1 cellular context compared by ENCODE assay signal in genomic region chr2:51581636-51582267, GRCh38.
TF ChIP-seq lines count a peak whose summit lies in the region.

No MANE protein-coding gene starts in this region.

TF ChIP-seq in GM23338, 12 proteins besides CTCF, POLR2A, EP300 and RAD21 (continued from another document):
- TF ChIP-seq, protein P1, sequence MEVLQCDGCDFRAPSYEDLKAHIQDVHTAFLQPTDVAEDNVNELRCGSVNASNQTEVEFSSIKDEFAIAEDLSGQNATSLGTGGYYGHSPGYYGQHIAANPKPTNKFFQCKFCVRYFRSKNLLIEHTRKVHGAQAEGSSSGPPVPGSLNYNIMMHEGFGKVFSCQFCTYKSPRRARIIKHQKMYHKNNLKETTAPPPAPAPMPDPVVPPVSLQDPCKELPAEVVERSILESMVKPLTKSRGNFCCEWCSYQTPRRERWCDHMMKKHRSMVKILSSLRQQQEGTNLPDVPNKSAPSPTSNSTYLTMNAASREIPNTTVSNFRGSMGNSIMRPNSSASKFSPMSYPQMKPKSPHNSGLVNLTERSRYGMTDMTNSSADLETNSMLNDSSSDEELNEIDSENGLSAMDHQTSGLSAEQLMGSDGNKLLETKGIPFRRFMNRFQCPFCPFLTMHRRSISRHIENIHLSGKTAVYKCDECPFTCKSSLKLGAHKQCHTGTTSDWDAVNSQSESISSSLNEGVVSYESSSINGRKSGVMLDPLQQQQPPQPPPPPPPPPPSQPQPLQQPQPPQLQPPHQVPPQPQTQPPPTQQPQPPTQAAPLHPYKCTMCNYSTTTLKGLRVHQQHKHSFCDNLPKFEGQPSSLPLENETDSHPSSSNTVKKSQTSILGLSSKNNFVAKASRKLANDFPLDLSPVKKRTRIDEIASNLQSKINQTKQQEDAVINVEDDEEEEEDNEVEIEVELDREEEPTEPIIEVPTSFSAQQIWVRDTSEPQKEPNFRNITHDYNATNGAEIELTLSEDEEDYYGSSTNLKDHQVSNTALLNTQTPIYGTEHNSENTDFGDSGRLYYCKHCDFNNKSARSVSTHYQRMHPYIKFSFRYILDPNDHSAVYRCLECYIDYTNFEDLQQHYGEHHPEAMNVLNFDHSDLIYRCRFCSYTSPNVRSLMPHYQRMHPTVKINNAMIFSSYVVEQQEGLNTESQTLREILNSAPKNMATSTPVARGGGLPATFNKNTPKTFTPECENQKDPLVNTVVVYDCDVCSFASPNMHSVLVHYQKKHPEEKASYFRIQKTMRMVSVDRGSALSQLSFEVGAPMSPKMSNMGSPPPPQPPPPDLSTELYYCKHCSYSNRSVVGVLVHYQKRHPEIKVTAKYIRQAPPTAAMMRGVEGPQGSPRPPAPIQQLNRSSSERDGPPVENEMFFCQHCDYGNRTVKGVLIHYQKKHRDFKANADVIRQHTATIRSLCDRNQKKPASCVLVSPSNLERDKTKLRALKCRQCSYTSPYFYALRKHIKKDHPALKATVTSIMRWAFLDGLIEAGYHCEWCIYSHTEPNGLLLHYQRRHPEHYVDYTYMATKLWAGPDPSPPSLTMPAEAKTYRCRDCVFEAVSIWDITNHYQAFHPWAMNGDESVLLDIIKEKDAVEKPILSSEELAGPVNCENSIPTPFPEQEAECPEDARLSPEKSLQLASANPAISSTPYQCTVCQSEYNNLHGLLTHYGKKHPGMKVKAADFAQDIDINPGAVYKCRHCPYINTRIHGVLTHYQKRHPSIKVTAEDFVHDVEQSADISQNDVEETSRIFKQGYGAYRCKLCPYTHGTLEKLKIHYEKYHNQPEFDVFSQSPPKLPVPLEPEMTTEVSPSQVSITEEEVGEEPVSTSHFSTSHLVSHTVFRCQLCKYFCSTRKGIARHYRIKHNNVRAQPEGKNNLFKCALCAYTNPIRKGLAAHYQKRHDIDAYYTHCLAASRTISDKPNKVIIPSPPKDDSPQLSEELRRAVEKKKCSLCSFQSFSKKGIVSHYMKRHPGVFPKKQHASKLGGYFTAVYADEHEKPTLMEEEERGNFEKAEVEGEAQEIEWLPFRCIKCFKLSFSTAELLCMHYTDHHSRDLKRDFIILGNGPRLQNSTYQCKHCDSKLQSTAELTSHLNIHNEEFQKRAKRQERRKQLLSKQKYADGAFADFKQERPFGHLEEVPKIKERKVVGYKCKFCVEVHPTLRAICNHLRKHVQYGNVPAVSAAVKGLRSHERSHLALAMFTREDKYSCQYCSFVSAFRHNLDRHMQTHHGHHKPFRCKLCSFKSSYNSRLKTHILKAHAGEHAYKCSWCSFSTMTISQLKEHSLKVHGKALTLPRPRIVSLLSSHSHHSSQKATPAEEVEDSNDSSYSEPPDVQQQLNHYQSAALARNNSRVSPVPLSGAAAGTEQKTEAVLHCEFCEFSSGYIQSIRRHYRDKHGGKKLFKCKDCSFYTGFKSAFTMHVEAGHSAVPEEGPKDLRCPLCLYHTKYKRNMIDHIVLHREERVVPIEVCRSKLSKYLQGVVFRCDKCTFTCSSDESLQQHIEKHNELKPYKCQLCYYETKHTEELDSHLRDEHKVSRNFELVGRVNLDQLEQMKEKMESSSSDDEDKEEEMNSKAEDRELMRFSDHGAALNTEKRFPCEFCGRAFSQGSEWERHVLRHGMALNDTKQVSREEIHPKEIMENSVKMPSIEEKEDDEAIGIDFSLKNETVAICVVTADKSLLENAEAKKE (CRISPR knock-in tag; IDR thresholded peaks at IDR 0.05) = no peak
- no peak for TF ChIP-seq NANOG (IDR thresholded peaks at IDR 0.05; ENCODE audit: borderline replicate concordance)
- TF ChIP-seq ZNF331 (CRISPR knock-in tag; IDR thresholded peaks at IDR 0.05; ENCODE audit: low read depth) = no peak
- TF ChIP-seq, protein P2, sequence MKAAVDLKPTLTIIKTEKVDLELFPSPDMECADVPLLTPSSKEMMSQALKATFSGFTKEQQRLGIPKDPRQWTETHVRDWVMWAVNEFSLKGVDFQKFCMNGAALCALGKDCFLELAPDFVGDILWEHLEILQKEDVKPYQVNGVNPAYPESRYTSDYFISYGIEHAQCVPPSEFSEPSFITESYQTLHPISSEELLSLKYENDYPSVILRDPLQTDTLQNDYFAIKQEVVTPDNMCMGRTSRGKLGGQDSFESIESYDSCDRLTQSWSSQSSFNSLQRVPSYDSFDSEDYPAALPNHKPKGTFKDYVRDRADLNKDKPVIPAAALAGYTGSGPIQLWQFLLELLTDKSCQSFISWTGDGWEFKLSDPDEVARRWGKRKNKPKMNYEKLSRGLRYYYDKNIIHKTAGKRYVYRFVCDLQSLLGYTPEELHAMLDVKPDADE (IDR thresholded peaks at IDR 0.05) = no peak
- TF ChIP-seq, protein P3, sequence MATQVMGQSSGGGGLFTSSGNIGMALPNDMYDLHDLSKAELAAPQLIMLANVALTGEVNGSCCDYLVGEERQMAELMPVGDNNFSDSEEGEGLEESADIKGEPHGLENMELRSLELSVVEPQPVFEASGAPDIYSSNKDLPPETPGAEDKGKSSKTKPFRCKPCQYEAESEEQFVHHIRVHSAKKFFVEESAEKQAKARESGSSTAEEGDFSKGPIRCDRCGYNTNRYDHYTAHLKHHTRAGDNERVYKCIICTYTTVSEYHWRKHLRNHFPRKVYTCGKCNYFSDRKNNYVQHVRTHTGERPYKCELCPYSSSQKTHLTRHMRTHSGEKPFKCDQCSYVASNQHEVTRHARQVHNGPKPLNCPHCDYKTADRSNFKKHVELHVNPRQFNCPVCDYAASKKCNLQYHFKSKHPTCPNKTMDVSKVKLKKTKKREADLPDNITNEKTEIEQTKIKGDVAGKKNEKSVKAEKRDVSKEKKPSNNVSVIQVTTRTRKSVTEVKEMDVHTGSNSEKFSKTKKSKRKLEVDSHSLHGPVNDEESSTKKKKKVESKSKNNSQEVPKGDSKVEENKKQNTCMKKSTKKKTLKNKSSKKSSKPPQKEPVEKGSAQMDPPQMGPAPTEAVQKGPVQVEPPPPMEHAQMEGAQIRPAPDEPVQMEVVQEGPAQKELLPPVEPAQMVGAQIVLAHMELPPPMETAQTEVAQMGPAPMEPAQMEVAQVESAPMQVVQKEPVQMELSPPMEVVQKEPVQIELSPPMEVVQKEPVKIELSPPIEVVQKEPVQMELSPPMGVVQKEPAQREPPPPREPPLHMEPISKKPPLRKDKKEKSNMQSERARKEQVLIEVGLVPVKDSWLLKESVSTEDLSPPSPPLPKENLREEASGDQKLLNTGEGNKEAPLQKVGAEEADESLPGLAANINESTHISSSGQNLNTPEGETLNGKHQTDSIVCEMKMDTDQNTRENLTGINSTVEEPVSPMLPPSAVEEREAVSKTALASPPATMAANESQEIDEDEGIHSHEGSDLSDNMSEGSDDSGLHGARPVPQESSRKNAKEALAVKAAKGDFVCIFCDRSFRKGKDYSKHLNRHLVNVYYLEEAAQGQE (IDR thresholded peaks at IDR 0.05; ENCODE audit: unreplicated experiment) = no peak
- TF ChIP-seq EZH2 (IDR thresholded peaks at IDR 0.05; ENCODE audit: low read depth, unreplicated experiment) = no peak
- no peak for TF ChIP-seq EZH2phosphoT487 (IDR thresholded peaks at IDR 0.05; ENCODE audit: unreplicated experiment)
- no peak for TF ChIP-seq JUNB (IDR thresholded peaks at IDR 0.05; ENCODE audit: unreplicated experiment)
- TF ChIP-seq ZNF114 (CRISPR knock-in tag; IDR thresholded peaks at IDR 0.05) = no peak
- no peak for TF ChIP-seq POLR2AphosphoS5 (IDR thresholded peaks at IDR 0.05; ENCODE audit: low read depth)
